1 cellular context compared by ENCODE assay signal in genomic region chr6:43806041-43806757, GRCh38.
TF ChIP-seq lines count a peak whose summit lies in the region.

No MANE protein-coding gene starts in this region.

TF ChIP-seq in HepG2, 621 proteins besides CTCF, POLR2A, EP300 and RAD21 (continued from another document and continues in another):
- TF ChIP-seq SNAPC4 (CRISPR knock-in tag; IDR thresholded peaks at IDR 0.05) (no peak), PHF8 (CRISPR knock-in tag; IDR thresholded peaks at IDR 0.05) (no peak), ZNF512B (CRISPR knock-in tag; IDR thresholded peaks at IDR 0.05; ENCODE audit: borderline replicate concordance) (no peak), KLF13 (CRISPR knock-in tag; IDR thresholded peaks at IDR 0.05) (no peak), BCL6 (CRISPR knock-in tag; IDR thresholded peaks at IDR 0.05) (peak; percentile 82), JUND (CRISPR knock-in tag; IDR thresholded peaks at IDR 0.05) (0 out of 2 replicates have a peak, but pooled peaks have one; percentile 47), ETS1 (CRISPR knock-in tag; IDR thresholded peaks at IDR 0.05) (no peak), PITX1 (CRISPR knock-in tag; IDR thresholded peaks at IDR 0.05) (peak; percentile 55; the same call in 1 of the 2 replicates), ZNF770 (CRISPR knock-in tag; IDR thresholded peaks at IDR 0.05) (peak; percentile 97), ZNF549 (CRISPR knock-in tag; IDR thresholded peaks at IDR 0.05) (peak; percentile 86; the same call in 1 of the 2 replicates), HOXA3 (CRISPR knock-in tag; IDR thresholded peaks at IDR 0.05) (peak; percentile 86), MAZ (IDR thresholded peaks at IDR 0.05; ENCODE audit: borderline replicate concordance, low read depth, low read length) (no peak), MAZ (CRISPR knock-in tag; IDR thresholded peaks at IDR 0.05; ENCODE audit: low read depth) (peak; percentile 63; the same call in 1 of the 2 replicates), ZNF800 (CRISPR knock-in tag; IDR thresholded peaks at IDR 0.05) (0 out of 2 replicates have a peak, but pooled peaks have one; percentile 77), ATF4 (CRISPR knock-in tag; IDR thresholded peaks at IDR 0.05) (peak in 1 of 2 experiments; percentile 76; a peak in 1 of 4 replicates), XRCC5 (optimal IDR thresholded peaks at IDR 0.05; ENCODE audit: low read length) (peak; percentile 72), ZFP62 (CRISPR knock-in tag; IDR thresholded peaks at IDR 0.05) (no peak), RARA (CRISPR knock-in tag; IDR thresholded peaks at IDR 0.05) (peak; percentile 89), ZNF646 (CRISPR knock-in tag; IDR thresholded peaks at IDR 0.05) (0 out of 2 replicates have a peak, but pooled peaks have one; percentile 39), ZNF275 (CRISPR knock-in tag; IDR thresholded peaks at IDR 0.05; ENCODE audit: borderline replicate concordance) (peak; percentile 66), SPEN (CRISPR knock-in tag; IDR thresholded peaks at IDR 0.05; ENCODE audit: low read depth) (peak; percentile 97; the same call in 1 of the 2 replicates), PHF21A (CRISPR knock-in tag; IDR thresholded peaks at IDR 0.05) (peak; percentile 97)
